9 cellular contexts compared by ENCODE assay signal in genomic region chr1:228226956-228227791, GRCh38. TPM values are rescaled to one million over a fixed set of nuclear protein-coding genes. Genes with fewer than 3 reads are reported as not detected.
DNase-seq lines count a peak whose midpoint lies in the region; ATAC-seq, FAIRE-seq and TF ChIP-seq lines count a peak whose summit lies in the region.
"Had no signal": no experiment of that assay in that cellular context is flagged by ENCODE, and none has a peak within 500 bp of the region (broad histone marks: within the 10 kb centered on the region; RNA-seq: fewer than 3 reads in every experiment).

No MANE protein-coding gene starts in this region.

- TF ChIP-seq RAD21 in HepG2 (CRISPR knock-in tag; IDR thresholded peaks at IDR 0.05) = no peak

- H3K27ac ChIP-seq in mammary epithelial cell (ENCODE audit: insufficient read depth, low read depth, low read length) (peak overlapping the region; percentile 89), HepG2 (ENCODE audit: extremely low read length, insufficient read depth, low read length) (no peak overlapping the region)

- H3K4me2 ChIP-seq in mammary epithelial cell (ENCODE audit: insufficient read depth, low read depth, low read length) = no peak overlapping the region
- H3K4me2 ChIP-seq in HepG2 (ENCODE audit: low read depth, low read length) = peak overlapping the region; percentile 96

- intact Hi-C loops in mammary epithelial cell (cut with micrococcal nuclease) = no loop called here
- intact Hi-C loops in HepG2 (cut with micrococcal nuclease; ENCODE audit: unreplicated experiment) = loop anchor here (5.0 kb wide), 1 partner anchor 290 kb away; no protein-coding TSS in a partner anchor

- H3K4me3 ChIP-seq in mammary epithelial cell (replicated peaks in 1 of 3; ENCODE audit: insufficient read depth in 1 of 3, low read depth in 2 of 3, low read length in 3 of 3) = no peak overlapping the region
- peak overlapping the region in 2 of 3 experiments; percentile 24 to 53; a peak in 3 of 6 replicates for H3K4me3 ChIP-seq in HepG2 (replicated peaks in 1 of 3; ENCODE audit: insufficient read depth in 1 of 3, low read depth in 2 of 3, low read length in 3 of 3)

- H3K9me3 ChIP-seq in mammary epithelial cell (replicated peaks; ENCODE audit: insufficient read depth, low read length) (peaks cover 10% of the 10 kb centered on the region), HepG2 (ENCODE audit: low read length) (no peaks in the 10 kb centered on the region)

- no peaks in the 10 kb centered on the region for H4K20me1 ChIP-seq in mammary epithelial cell (ENCODE audit: insufficient read depth, low read length)
- no peaks in the 10 kb centered on the region for H4K20me1 ChIP-seq in HepG2 (ENCODE audit: insufficient read depth, low read length)

- H3K9ac ChIP-seq in mammary epithelial cell (ENCODE audit: insufficient read depth, low read length) = no peak overlapping the region
- peak overlapping the region; percentile 28; the same call in 1 of the 2 replicates for H3K9ac ChIP-seq in HepG2 (ENCODE audit: insufficient read depth, low read depth, low read length)

- BruUV-seq in mammary epithelial cell (replicated peaks; lab: Mats Ljungman, UMichigan) (no TSS peak), HepG2 (replicated peaks; lab: Mats Ljungman, UMichigan) (no TSS peak)

- no peak for TF ChIP-seq POLR2A in HepG2 (IDR thresholded peaks at IDR 0.05; ENCODE audit: insufficient read depth in 1 of 2, low read depth in 2 of 2, low read length in 2 of 2)

- 81% methylated on average over 7 of the region's 10 CpGs for WGBS in mammary epithelial cell (ENCODE audit: low coverage, missing lambda C conversion rate)
- WGBS in HepG2 (ENCODE audit: low lambda C conversion rate) = 0% methylated on average over 3 of the region's 10 CpGs

- H3K27me3 ChIP-seq in mammary epithelial cell (ENCODE audit: insufficient read depth, low read length) (no peaks in the 10 kb centered on the region), HepG2 (ENCODE audit: control insufficient read depth in 1 of 2, insufficient read depth in 2 of 2, low read length in 2 of 2) (no peaks in the 10 kb centered on the region; a peak in 1 of 5 replicates)

- POLR2A ChIA-PET in HepG2 (lab: Yijun Ruan, JAX) = no interaction called here

- H3K4me1 ChIP-seq in mammary epithelial cell (ENCODE audit: insufficient read depth, low read length) = peaks cover 18% of the 10 kb centered on the region
- H3K4me1 ChIP-seq in HepG2 (ENCODE audit: insufficient read depth, low read length) = peaks cover 29% of the 10 kb centered on the region

- no peaks in the 10 kb centered on the region for H3K79me2 ChIP-seq in mammary epithelial cell (ENCODE audit: insufficient read depth, low read length)
- H3K79me2 ChIP-seq in HepG2 (ENCODE audit: insufficient read depth, low read length) = no peaks in the 10 kb centered on the region

- TF ChIP-seq CTCF in mammary epithelial cell (conservative IDR thresholded peaks at IDR 0.05 in 1 of 2, IDR thresholded peaks at IDR 0.05 in 1 of 2; ENCODE audit: extremely low read depth in 1 of 2, insufficient read depth in 1 of 2, low read depth in 1 of 2, low read length in 2 of 2) (peak in 1 of 2 donors; percentile 18), HepG2 (CRISPR knock-in tag; IDR thresholded peaks at IDR 0.05) (peak; percentile 63)

- dilution Hi-C loops in mammary epithelial cell (cut with HindIII; ENCODE audit: low sequenced_read_pairs) = no loop called here

- CTCF ChIA-PET in mammary epithelial cell (lab: Charles Lee; ENCODE audit: low non-redundant PET) (no interaction called here), HepG2 (lab: Yijun Ruan, JAX; ENCODE audit: low intra/inter-chr PET ratio, low total read pairs) (interaction anchor here (0.8 to 2.4 kb wide), 2 partner anchors 10 to 288 kb away, joined by 3 to 6 read pairs; no protein-coding TSS in a partner anchor)

- TF ChIP-seq EP300 in HepG2 (IDR thresholded peaks at IDR 0.05; ENCODE audit: low read depth in 2 of 2, low read length in 2 of 2) (no peak), HepG2 (CRISPR knock-in tag; IDR thresholded peaks at IDR 0.05; ENCODE audit: borderline replicate concordance) (no peak)

- H3K36me3 ChIP-seq in mammary epithelial cell (ENCODE audit: insufficient read depth, low read length) (no peaks in the 10 kb centered on the region), HepG2 (replicated peaks in 1 of 2; ENCODE audit: control insufficient read depth in 1 of 2, insufficient read depth in 2 of 2, low read length in 2 of 2) (no peaks in the 10 kb centered on the region)

- H2AFZ ChIP-seq in mammary epithelial cell (ENCODE audit: low read depth, low read length) = no peak overlapping the region
- H2AFZ ChIP-seq in HepG2 (ENCODE audit: low read length) = no peak overlapping the region

- in situ Hi-C loops in mammary epithelial cell (cut with MboI; ENCODE audit: low sequenced_read_pairs in 2 of 2) (no loop called here), HepG2 (cut with HindIII; ENCODE audit: extremely low pct_ligation_motif_present, low pct_unique_long_range_greater_than_20kb) (no loop called here)

- peak; percentile 44 for FAIRE-seq in HepG2 (lab: Jason Lieb, UNC)

- DNase-seq in DMS114 treated with DMSO at 0.1 percent for 48 hours (lab: John Stamatoyannopoulos, UW; ENCODE audit: unreplicated experiment) = peak; percentile 15
- peak; percentile 61 for DNase-seq in MV-4-11 (lab: John Stamatoyannopoulos, UW)
- DNase-seq in mammary epithelial cell = no peak
- DNase-seq in HepG2 (ENCODE audit: low spot score) = peak; percentile 48
- DNase-seq in GDM1 (lab: John Stamatoyannopoulos, UW) = no peak
- DNase-seq: NCI-H146 had no signal

- ATAC-seq in HepG2 (peak; percentile 94), HG03175 (IDR thresholded peaks at IDR 0.05; ENCODE audit: unreplicated experiment) (no peak), HG03442 (IDR thresholded peaks at IDR 0.05; ENCODE audit: unreplicated experiment) (no peak), HG03159 (IDR thresholded peaks at IDR 0.05; ENCODE audit: unreplicated experiment) (no peak)

RNA-seq across cellular contexts. Expression of gene OBSCN, which starts 19.3 kb away (rescaled TPM):
- total RNA-seq in mammary epithelial cell (10 to 100 TPM; 19.6 to 40.5 TPM), HepG2 (2016; rRNA removed; fragmentation: Illumina TruSeq; extraction: Trizol) (0.08 and 0.20 TPM in 2 replicates)
- polyA plus RNA-seq in mammary epithelial cell (2.0 TPM), HepG2 (2011; rRNA removed) (0.10 and 0.20 TPM in 2 replicates)
- 7.8 TPM for polyA minus RNA-seq in mammary epithelial cell
- total RNA-seq in HepG2 (2016; cell fraction: cytosol; rRNA removed; fragmentation: Illumina TruSeq; extraction: Trizol; ENCODE audit: low read depth) = not detected in 2 replicates
- 0.09 and 0.13 TPM in 2 replicates for total RNA-seq in HepG2 (2016; cell fraction: insoluble cytoplasmic fraction; rRNA removed; fragmentation: Illumina TruSeq; extraction: Trizol)
- 0.06 and 0.07 TPM in 2 replicates for total RNA-seq in HepG2 (2016; cell fraction: membrane; rRNA removed; fragmentation: Illumina TruSeq; extraction: Trizol)
- total RNA-seq in HepG2 (2016; cell fraction: nucleus; rRNA removed; fragmentation: Illumina TruSeq; extraction: Trizol) = 0.12 TPM in 1 of 2 replicates, not detected in the other
- 0.03 and 0.07 TPM in 2 replicates for polyA plus RNA-seq in HepG2 (2011; cell fraction: cytosol; rRNA removed)
- polyA plus RNA-seq in HepG2 (2011; cell fraction: nucleus; rRNA removed) = 0.58 and 1.1 TPM in 2 replicates
- 0.09 and 0.55 TPM in 2 replicates for polyA plus RNA-seq in HepG2 (2012)
- polyA plus RNA-seq in HepG2 (2016; cell fraction: cytosol; fragmentation: Illumina TruSeq; extraction: Trizol; ENCODE audit: low read depth) = not detected in 2 replicates
- polyA plus RNA-seq in HepG2 (2016; cell fraction: insoluble cytoplasmic fraction; fragmentation: Illumina TruSeq; extraction: Trizol; ENCODE audit: low read depth) = 0.08 and 0.10 TPM in 2 replicates
- polyA plus RNA-seq in HepG2 (2016; cell fraction: membrane; fragmentation: Illumina TruSeq; extraction: Trizol; ENCODE audit: low read depth) = not detected in 2 replicates
- polyA plus RNA-seq in HepG2 (2016; cell fraction: nucleus; fragmentation: Illumina TruSeq; extraction: Trizol; ENCODE audit: insufficient read depth, low read depth) = 0.14 and 0.32 TPM in 2 replicates
- polyA minus RNA-seq in HepG2 (2011; rRNA and poly(A)+ RNA removed; ENCODE audit: low replicate concordance) = 0.24 and 23.5 TPM in 2 replicates
- polyA minus RNA-seq in HepG2 (2011; cell fraction: cytosol; rRNA and poly(A)+ RNA removed) = 0.10 and 0.35 TPM in 2 replicates
- polyA minus RNA-seq in HepG2 (2011; cell fraction: nucleus; rRNA and poly(A)+ RNA removed) = 0.52 and 0.99 TPM in 2 replicates

Comparison
In these comparisons a context has a peak if more than half of its experiments do, and no peak if none do; other contexts are left out.
1. DNase-seq: peak in DMS114 treated with DMSO at 0.1 percent for 48 hours (single experiment), MV-4-11 (single experiment) and HepG2 (single experiment); none in mammary epithelial cell (single experiment) and GDM1 (single experiment).
2. H3K4me3 ChIP-seq: peak in HepG2 (2 of 3); none in mammary epithelial cell (0 of 3).
3. RNA of gene OBSCN, which starts 19.3 kb away (total RNA-seq): 19.6 to 40.5 TPM in mammary epithelial cell; 0.06 to 0.20 TPM in HepG2; every median in the first group is over 10 times any median in the second.